In genomic region chr18:49368876-49369440, GRCh38 we compare ENCODE assay signal across 14 cellular contexts.
DNase-seq lines count a peak whose midpoint lies in the region; ATAC-seq and TF ChIP-seq lines count a peak whose summit lies in the region.
"Had no signal": no experiment of that assay in that cellular context is flagged by ENCODE, and none has a peak within 500 bp of the region (broad histone marks: within the 10 kb centered on the region; RNA-seq: fewer than 3 reads in every experiment).

No MANE protein-coding gene starts in this region.

- no peak for TF ChIP-seq POLR2A in upper lobe of left lung (IDR thresholded peaks at IDR 0.05)

- peak overlapping the region; percentile 99 for H3K4me2 ChIP-seq in mammary epithelial cell (ENCODE audit: insufficient read depth, low read depth, low read length)
- H3K4me2 ChIP-seq: A549 had no signal

- H3K27me3 ChIP-seq in mammary epithelial cell (ENCODE audit: insufficient read depth, low read length) (no peaks in the 10 kb centered on the region), lower lobe of right lung (ENCODE audit: low read depth) (no peaks in the 10 kb centered on the region), upper lobe of left lung (no peaks in the 10 kb centered on the region), tibial artery (no peaks in the 10 kb centered on the region)
- H3K27me3 ChIP-seq: dorsolateral prefrontal cortex, heart right ventricle had no signal

- H3K79me2 ChIP-seq in mammary epithelial cell (ENCODE audit: insufficient read depth, low read length) = peaks cover 2% of the 10 kb centered on the region

- TF ChIP-seq EP300 in upper lobe of left lung (IDR thresholded peaks at IDR 0.05) = no peak

- no peaks in the 10 kb centered on the region for H4K20me1 ChIP-seq in mammary epithelial cell (ENCODE audit: insufficient read depth, low read length)

- BruUV-seq in mammary epithelial cell (replicated peaks; lab: Mats Ljungman, UMichigan) = no TSS peak

- H3K27ac ChIP-seq in mammary epithelial cell (ENCODE audit: insufficient read depth, low read depth, low read length) (peak overlapping the region; percentile 68), lower lobe of right lung (peak overlapping the region; percentile 54), upper lobe of left lung (peak overlapping the region in 3 of 4 donors; percentile 2 to 23 (median 12)), tibial artery (no peak overlapping the region)
- H3K27ac ChIP-seq: A549, heart right ventricle had no signal

- intact Hi-C loops in mammary epithelial cell (cut with micrococcal nuclease) = loop anchor here (5.0 kb wide), 1 partner anchor 117 kb away; no protein-coding TSS in a partner anchor
- intact Hi-C loops in lower lobe of right lung (cut with DNase I) = no loop called here
- intact Hi-C loops in tibial artery (cut with DNase I; ENCODE audit: low total_unique reads) = no loop called here

- TF ChIP-seq CTCF in mammary epithelial cell (conservative IDR thresholded peaks at IDR 0.05 in 1 of 2, IDR thresholded peaks at IDR 0.05 in 1 of 2; ENCODE audit: extremely low read depth in 1 of 2, insufficient read depth in 1 of 2, low read depth in 1 of 2, low read length in 2 of 2) = no peak
- no peak for TF ChIP-seq CTCF in lower lobe of right lung (IDR thresholded peaks at IDR 0.05)
- no peak for TF ChIP-seq CTCF in upper lobe of left lung (IDR thresholded peaks at IDR 0.05)
- no peak for TF ChIP-seq CTCF in tibial artery (IDR thresholded peaks at IDR 0.05)

- peak; percentile 52 to 64 for DNase-seq in SHP77 (lab: John Stamatoyannopoulos, UW)
- no peak for DNase-seq in SHP77 treated with DMSO at 0.1 percent for 48 hours (lab: John Stamatoyannopoulos, UW)
- DNase-seq in mammary epithelial cell = peak; percentile 52
- no peak for DNase-seq in lower lobe of right lung
- peak; percentile 39 to 46 for DNase-seq in upper lobe of left lung
- DNase-seq in tibial artery = no peak
- DNase-seq: activated naive CD8-positive, alpha-beta T cell treated with anti-CD3 and anti-CD28 coated beads, Interleukin-2, amount 10 ng/mL, durations not matched to agents 7 days and 5 days; DND-41; heart right ventricle; stimulated activated CD4-positive, alpha-beta T cell treated with anti-CD3 and anti-CD28 coated beads, Interleukin-15, amount 100 ng/mL, for 24 hours had no signal

- dilution Hi-C loops in mammary epithelial cell (cut with HindIII; ENCODE audit: low sequenced_read_pairs) = no loop called here

- H3K4me3 ChIP-seq in mammary epithelial cell (replicated peaks in 1 of 3; ENCODE audit: insufficient read depth in 1 of 3, low read depth in 2 of 3, low read length in 3 of 3) (peak overlapping the region; percentile 26 to 64 (median 56)), lower lobe of right lung (peak overlapping the region; percentile 23), upper lobe of left lung (peak overlapping the region in 2 of 4 donors; percentile 16 to 25), tibial artery (no peak overlapping the region)
- H3K4me3 ChIP-seq: A549, heart right ventricle had no signal

- H3K36me3 ChIP-seq in mammary epithelial cell (ENCODE audit: insufficient read depth, low read length) (no peaks in the 10 kb centered on the region), lower lobe of right lung (peaks cover 4% of the 10 kb centered on the region), upper lobe of left lung (no peaks in the 10 kb centered on the region), tibial artery (no peaks in the 10 kb centered on the region)

- peak overlapping the region; percentile 65 for H3K9ac ChIP-seq in mammary epithelial cell (ENCODE audit: insufficient read depth, low read length)

- CTCF ChIA-PET in mammary epithelial cell (lab: Charles Lee; ENCODE audit: low non-redundant PET) = no interaction called here

- peaks cover 9% of the 10 kb centered on the region for H3K4me1 ChIP-seq in mammary epithelial cell (ENCODE audit: insufficient read depth, low read length)
- no peaks in the 10 kb centered on the region for H3K4me1 ChIP-seq in lower lobe of right lung
- no peaks in the 10 kb centered on the region for H3K4me1 ChIP-seq in upper lobe of left lung
- H3K4me1 ChIP-seq in tibial artery = peaks cover 0 to 4% (median 0%) of the 10 kb centered on the region in 4 donors
- H3K4me1 ChIP-seq: A549 had no signal

- in situ Hi-C loops in mammary epithelial cell (cut with MboI; ENCODE audit: low sequenced_read_pairs in 2 of 2) = no loop called here

- WGBS in mammary epithelial cell (ENCODE audit: low coverage, missing lambda C conversion rate) = 14% methylated on average over 10 of the region's 10 CpGs
- 72 to 79% methylated on average over 10 of the region's 10 CpGs for WGBS in upper lobe of left lung, 2 donors

- peak overlapping the region; percentile 80 for H2AFZ ChIP-seq in mammary epithelial cell (ENCODE audit: low read depth, low read length)

- H3K9me3 ChIP-seq in mammary epithelial cell (replicated peaks; ENCODE audit: insufficient read depth, low read length) (no peaks in the 10 kb centered on the region), lower lobe of right lung (no peaks in the 10 kb centered on the region), upper lobe of left lung (no peaks in the 10 kb centered on the region), tibial artery (no peaks in the 10 kb centered on the region)
- H3K9me3 ChIP-seq: A549, heart right ventricle had no signal

- ATAC-seq in lower lobe of right lung (peak; percentile 75 to 90), upper lobe of left lung (ENCODE audit: low FRiP score in 2 of 2) (peak in 1 of 2 donors; percentile 60), HG03457 (IDR thresholded peaks at IDR 0.05; ENCODE audit: unreplicated experiment) (no peak), HG03442 (IDR thresholded peaks at IDR 0.05; ENCODE audit: unreplicated experiment) (no peak)
- ATAC-seq: A549 had no signal

Comparison
In these comparisons a context has a peak if more than half of its experiments do, and no peak if none do; other contexts are left out.
1. DNase-seq: peak in SHP77 (2 of 2), mammary epithelial cell (single experiment) and upper lobe of left lung (2 of 2); none in SHP77 treated with DMSO at 0.1 percent for 48 hours (single experiment), lower lobe of right lung (single experiment) and tibial artery (0 of 2).
2. H3K27ac ChIP-seq: peak in mammary epithelial cell (single experiment), lower lobe of right lung (single experiment) and upper lobe of left lung (3 of 4); none in tibial artery (0 of 2).
3. H3K4me3 ChIP-seq: peak in mammary epithelial cell (3 of 3) and lower lobe of right lung (single experiment); none in tibial artery (0 of 2).
4. ATAC-seq: peak in lower lobe of right lung (2 of 2); none in HG03457 (single experiment) and HG03442 (single experiment).